1 cellular context compared by ENCODE assay signal in the genomic region with DNA sequence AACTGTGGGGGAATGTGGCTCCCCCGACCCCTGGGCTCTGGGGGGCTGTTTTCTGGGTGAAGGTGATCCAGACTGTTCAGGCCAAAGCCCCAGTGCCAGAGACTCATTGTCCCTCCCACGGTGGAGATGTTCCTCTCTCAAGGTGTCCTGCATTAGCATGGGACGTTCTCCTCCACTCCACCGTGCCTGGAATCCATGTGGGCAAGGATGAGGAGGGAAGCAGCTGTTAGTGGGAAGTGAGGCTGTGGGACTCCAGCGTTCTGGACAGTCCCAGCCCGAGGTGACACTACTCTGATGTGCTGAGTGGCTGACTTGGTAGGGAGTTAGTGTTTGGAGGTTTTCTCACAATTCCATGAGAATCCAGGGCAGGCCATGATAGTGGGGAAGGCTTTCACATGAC.
TF ChIP-seq lines count a peak whose summit lies in the region.

No MANE protein-coding gene starts in this region.

TF ChIP-seq in K562, 482 proteins besides CTCF, POLR2A, EP300 and RAD21 (continued from another document):
- TF ChIP-seq, protein P1, sequence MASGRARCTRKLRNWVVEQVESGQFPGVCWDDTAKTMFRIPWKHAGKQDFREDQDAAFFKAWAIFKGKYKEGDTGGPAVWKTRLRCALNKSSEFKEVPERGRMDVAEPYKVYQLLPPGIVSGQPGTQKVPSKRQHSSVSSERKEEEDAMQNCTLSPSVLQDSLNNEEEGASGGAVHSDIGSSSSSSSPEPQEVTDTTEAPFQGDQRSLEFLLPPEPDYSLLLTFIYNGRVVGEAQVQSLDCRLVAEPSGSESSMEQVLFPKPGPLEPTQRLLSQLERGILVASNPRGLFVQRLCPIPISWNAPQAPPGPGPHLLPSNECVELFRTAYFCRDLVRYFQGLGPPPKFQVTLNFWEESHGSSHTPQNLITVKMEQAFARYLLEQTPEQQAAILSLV (tag; IDR thresholded peaks at IDR 0.05), result no peak
- TF ChIP-seq SOX6 (IDR thresholded peaks at IDR 0.05) (no peak), IRF2 (CRISPR knock-in tag; IDR thresholded peaks at IDR 0.05) (peak; percentile 87), ZC3H4 (CRISPR knock-in tag; IDR thresholded peaks at IDR 0.05; ENCODE audit: borderline replicate concordance) (peak; percentile 75; the same call in 1 of the 2 replicates), CXXC5 (CRISPR knock-in tag; IDR thresholded peaks at IDR 0.05) (no peak), TEAD4 (IDR thresholded peaks at IDR 0.05; ENCODE audit: low read length) (no peak), TEAD4 (CRISPR knock-in tag; IDR thresholded peaks at IDR 0.05; ENCODE audit: borderline replicate concordance) (no peak), MXI1 (IDR thresholded peaks at IDR 0.05; ENCODE audit: low read depth, low read length) (no peak), HDAC6 (IDR thresholded peaks at IDR 0.05; ENCODE audit: low read depth, low read length) (no peak), LCOR (CRISPR knock-in tag; IDR thresholded peaks at IDR 0.05) (no peak), GTF2A2 (tag; IDR thresholded peaks at IDR 0.05) (no peak), ZNF146 (CRISPR knock-in tag; IDR thresholded peaks at IDR 0.05; ENCODE audit: unreplicated experiment) (no peak), ZNF232 (CRISPR knock-in tag; IDR thresholded peaks at IDR 0.05) (no peak), STAG1 (CRISPR knock-in tag; IDR thresholded peaks at IDR 0.05; ENCODE audit: borderline replicate concordance) (no peak; the same call in 1 of the 2 replicates), POLR2H (tag; IDR thresholded peaks at IDR 0.05; ENCODE audit: low read depth) (no peak), ZNF212 (CRISPR knock-in tag; IDR thresholded peaks at IDR 0.05) (no peak), TAF9B (IDR thresholded peaks at IDR 0.05; ENCODE audit: partially characterized antibody) (no peak), ZNF444 (CRISPR knock-in tag; IDR thresholded peaks at IDR 0.05) (no peak), NCOA1 (IDR thresholded peaks at IDR 0.05; ENCODE audit: low read depth) (no peak), MCM3 (IDR thresholded peaks at IDR 0.05) (0 out of 2 replicates have a peak, but pooled peaks have one; percentile 60), BMI1 (IDR thresholded peaks at IDR 0.05; ENCODE audit: low read length) (no peak), FOXA1 (IDR thresholded peaks at IDR 0.05; ENCODE audit: borderline replicate concordance) (no peak), CBFA2T3 (IDR thresholded peaks at IDR 0.05) (no peak), ILF3 (IDR thresholded peaks at IDR 0.05; ENCODE audit: borderline replicate concordance) (no peak), NR3C1 (CRISPR knock-in tag; IDR thresholded peaks at IDR 0.05) (no peak), SUPT5H (IDR thresholded peaks at IDR 0.05) (no peak), ZNF174 (CRISPR knock-in tag; IDR thresholded peaks at IDR 0.05) (no peak), KAT8 (IDR thresholded peaks at IDR 0.05; ENCODE audit: low read depth) (no peak), MAFG (tag; conservative IDR thresholded peaks at IDR 0.05) (no peak)
- TF ChIP-seq, protein P2, sequence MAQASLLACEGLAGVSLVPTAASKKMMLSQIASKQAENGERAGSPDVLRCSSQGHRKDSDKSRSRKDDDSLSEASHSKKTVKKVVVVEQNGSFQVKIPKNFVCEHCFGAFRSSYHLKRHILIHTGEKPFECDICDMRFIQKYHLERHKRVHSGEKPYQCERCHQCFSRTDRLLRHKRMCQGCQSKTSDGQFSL (CRISPR knock-in tag; IDR thresholded peaks at IDR 0.05), result no peak
- TF ChIP-seq, protein P2 (tag; IDR thresholded peaks at IDR 0.05), result no peak
- TF ChIP-seq, protein P3, sequence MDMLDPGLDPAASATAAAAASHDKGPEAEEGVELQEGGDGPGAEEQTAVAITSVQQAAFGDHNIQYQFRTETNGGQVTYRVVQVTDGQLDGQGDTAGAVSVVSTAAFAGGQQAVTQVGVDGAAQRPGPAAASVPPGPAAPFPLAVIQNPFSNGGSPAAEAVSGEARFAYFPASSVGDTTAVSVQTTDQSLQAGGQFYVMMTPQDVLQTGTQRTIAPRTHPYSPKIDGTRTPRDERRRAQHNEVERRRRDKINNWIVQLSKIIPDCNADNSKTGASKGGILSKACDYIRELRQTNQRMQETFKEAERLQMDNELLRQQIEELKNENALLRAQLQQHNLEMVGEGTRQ (CRISPR knock-in tag; IDR thresholded peaks at IDR 0.05), result 0 out of 2 replicates have a peak, but pooled peaks have one; percentile 7
- TF ChIP-seq, protein P4, sequence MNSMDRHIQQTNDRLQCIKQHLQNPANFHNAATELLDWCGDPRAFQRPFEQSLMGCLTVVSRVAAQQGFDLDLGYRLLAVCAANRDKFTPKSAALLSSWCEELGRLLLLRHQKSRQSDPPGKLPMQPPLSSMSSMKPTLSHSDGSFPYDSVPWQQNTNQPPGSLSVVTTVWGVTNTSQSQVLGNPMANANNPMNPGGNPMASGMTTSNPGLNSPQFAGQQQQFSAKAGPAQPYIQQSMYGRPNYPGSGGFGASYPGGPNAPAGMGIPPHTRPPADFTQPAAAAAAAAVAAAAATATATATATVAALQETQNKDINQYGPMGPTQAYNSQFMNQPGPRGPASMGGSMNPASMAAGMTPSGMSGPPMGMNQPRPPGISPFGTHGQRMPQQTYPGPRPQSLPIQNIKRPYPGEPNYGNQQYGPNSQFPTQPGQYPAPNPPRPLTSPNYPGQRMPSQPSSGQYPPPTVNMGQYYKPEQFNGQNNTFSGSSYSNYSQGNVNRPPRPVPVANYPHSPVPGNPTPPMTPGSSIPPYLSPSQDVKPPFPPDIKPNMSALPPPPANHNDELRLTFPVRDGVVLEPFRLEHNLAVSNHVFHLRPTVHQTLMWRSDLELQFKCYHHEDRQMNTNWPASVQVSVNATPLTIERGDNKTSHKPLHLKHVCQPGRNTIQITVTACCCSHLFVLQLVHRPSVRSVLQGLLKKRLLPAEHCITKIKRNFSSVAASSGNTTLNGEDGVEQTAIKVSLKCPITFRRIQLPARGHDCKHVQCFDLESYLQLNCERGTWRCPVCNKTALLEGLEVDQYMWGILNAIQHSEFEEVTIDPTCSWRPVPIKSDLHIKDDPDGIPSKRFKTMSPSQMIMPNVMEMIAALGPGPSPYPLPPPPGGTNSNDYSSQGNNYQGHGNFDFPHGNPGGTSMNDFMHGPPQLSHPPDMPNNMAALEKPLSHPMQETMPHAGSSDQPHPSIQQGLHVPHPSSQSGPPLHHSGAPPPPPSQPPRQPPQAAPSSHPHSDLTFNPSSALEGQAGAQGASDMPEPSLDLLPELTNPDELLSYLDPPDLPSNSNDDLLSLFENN (IDR thresholded peaks at IDR 0.05; ENCODE audit: low read depth in 2 of 2, low read length in 2 of 2), result no peak
- TF ChIP-seq, protein P5, sequence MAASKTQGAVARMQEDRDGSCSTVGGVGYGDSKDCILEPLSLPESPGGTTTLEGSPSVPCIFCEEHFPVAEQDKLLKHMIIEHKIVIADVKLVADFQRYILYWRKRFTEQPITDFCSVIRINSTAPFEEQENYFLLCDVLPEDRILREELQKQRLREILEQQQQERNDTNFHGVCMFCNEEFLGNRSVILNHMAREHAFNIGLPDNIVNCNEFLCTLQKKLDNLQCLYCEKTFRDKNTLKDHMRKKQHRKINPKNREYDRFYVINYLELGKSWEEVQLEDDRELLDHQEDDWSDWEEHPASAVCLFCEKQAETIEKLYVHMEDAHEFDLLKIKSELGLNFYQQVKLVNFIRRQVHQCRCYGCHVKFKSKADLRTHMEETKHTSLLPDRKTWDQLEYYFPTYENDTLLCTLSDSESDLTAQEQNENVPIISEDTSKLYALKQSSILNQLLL (CRISPR knock-in tag; IDR thresholded peaks at IDR 0.05; ENCODE audit: borderline replicate concordance), result no peak
- TF ChIP-seq, protein P6, sequence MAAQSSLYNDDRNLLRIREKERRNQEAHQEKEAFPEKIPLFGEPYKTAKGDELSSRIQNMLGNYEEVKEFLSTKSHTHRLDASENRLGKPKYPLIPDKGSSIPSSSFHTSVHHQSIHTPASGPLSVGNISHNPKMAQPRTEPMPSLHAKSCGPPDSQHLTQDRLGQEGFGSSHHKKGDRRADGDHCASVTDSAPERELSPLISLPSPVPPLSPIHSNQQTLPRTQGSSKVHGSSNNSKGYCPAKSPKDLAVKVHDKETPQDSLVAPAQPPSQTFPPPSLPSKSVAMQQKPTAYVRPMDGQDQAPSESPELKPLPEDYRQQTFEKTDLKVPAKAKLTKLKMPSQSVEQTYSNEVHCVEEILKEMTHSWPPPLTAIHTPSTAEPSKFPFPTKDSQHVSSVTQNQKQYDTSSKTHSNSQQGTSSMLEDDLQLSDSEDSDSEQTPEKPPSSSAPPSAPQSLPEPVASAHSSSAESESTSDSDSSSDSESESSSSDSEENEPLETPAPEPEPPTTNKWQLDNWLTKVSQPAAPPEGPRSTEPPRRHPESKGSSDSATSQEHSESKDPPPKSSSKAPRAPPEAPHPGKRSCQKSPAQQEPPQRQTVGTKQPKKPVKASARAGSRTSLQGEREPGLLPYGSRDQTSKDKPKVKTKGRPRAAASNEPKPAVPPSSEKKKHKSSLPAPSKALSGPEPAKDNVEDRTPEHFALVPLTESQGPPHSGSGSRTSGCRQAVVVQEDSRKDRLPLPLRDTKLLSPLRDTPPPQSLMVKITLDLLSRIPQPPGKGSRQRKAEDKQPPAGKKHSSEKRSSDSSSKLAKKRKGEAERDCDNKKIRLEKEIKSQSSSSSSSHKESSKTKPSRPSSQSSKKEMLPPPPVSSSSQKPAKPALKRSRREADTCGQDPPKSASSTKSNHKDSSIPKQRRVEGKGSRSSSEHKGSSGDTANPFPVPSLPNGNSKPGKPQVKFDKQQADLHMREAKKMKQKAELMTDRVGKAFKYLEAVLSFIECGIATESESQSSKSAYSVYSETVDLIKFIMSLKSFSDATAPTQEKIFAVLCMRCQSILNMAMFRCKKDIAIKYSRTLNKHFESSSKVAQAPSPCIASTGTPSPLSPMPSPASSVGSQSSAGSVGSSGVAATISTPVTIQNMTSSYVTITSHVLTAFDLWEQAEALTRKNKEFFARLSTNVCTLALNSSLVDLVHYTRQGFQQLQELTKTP (IDR thresholded peaks at IDR 0.05; ENCODE audit: low read depth in 1 of 2, partially characterized antibody in 2 of 2), result no peak
- TF ChIP-seq, protein P7, sequence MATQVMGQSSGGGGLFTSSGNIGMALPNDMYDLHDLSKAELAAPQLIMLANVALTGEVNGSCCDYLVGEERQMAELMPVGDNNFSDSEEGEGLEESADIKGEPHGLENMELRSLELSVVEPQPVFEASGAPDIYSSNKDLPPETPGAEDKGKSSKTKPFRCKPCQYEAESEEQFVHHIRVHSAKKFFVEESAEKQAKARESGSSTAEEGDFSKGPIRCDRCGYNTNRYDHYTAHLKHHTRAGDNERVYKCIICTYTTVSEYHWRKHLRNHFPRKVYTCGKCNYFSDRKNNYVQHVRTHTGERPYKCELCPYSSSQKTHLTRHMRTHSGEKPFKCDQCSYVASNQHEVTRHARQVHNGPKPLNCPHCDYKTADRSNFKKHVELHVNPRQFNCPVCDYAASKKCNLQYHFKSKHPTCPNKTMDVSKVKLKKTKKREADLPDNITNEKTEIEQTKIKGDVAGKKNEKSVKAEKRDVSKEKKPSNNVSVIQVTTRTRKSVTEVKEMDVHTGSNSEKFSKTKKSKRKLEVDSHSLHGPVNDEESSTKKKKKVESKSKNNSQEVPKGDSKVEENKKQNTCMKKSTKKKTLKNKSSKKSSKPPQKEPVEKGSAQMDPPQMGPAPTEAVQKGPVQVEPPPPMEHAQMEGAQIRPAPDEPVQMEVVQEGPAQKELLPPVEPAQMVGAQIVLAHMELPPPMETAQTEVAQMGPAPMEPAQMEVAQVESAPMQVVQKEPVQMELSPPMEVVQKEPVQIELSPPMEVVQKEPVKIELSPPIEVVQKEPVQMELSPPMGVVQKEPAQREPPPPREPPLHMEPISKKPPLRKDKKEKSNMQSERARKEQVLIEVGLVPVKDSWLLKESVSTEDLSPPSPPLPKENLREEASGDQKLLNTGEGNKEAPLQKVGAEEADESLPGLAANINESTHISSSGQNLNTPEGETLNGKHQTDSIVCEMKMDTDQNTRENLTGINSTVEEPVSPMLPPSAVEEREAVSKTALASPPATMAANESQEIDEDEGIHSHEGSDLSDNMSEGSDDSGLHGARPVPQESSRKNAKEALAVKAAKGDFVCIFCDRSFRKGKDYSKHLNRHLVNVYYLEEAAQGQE (CRISPR knock-in tag; IDR thresholded peaks at IDR 0.05; ENCODE audit: low read depth), result no peak
- TF ChIP-seq, protein P8, sequence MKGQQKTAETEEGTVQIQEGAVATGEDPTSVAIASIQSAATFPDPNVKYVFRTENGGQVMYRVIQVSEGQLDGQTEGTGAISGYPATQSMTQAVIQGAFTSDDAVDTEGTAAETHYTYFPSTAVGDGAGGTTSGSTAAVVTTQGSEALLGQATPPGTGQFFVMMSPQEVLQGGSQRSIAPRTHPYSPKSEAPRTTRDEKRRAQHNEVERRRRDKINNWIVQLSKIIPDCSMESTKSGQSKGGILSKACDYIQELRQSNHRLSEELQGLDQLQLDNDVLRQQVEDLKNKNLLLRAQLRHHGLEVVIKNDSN (CRISPR knock-in tag; IDR thresholded peaks at IDR 0.05), result peak; percentile 27; the same call in 1 of the 2 replicates
- TF ChIP-seq, protein P9, sequence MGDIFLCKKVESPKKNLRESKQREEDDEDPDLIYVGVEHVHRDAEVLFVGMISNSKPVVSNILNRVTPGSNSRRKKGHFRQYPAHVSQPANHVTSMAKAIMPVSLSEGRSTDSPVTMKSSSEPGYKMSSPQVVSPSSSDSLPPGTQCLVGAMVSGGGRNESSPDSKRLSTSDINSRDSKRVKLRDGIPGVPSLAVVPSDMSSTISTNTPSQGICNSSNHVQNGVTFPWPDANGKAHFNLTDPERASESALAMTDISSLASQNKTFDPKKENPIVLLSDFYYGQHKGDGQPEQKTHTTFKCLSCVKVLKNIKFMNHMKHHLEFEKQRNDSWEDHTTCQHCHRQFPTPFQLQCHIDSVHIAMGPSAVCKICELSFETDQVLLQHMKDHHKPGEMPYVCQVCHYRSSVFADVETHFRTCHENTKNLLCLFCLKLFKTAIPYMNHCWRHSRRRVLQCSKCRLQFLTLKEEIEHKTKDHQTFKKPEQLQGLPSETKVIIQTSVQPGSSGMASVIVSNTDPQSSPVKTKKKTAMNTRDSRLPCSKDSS (IDR thresholded peaks at IDR 0.05; ENCODE audit: low read depth, partially characterized antibody), result no peak
